In the genomic region with DNA sequence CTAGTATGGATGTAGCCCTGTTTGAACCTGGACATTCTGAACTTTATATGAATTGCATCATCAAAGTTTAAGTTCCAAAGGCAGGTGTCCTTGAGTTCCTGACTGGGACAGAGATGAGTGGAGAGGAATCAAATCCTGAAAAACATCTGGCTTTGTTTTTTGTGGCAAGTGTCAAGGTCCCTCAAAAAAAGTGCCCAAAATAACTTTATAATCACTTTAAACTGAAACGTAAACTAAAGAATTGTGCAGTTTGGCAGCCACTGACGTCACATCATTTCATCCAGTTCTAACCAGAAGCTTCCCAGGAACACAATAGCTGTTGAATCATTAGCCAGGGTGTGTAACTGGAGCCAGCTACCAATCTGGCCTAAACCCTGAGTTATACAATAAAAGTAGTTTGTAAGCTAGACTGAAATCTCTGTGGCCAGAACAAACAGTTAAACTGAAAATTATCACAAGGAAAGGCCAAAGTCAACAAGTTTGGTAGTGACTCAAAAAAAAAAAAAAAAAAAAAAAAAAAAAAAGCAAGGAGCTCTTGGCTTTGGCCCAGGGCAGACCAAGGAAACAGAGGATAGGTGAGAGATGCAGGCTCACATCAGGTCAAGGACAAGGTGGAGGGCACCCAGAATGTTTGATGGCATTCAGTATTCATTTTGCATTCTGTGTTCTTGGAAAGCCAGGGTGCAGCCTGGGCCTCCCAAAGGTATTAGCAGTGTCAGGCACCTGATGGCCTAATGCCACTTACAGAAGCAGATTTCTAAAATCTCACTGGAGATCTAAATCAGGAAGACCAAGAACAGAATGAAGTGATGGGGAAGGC, we compare ENCODE assay signal across 12 cellular contexts.
A peak's percentile ranks its signal among the peaks of the same experiment; 100 is the strongest.
DNase-seq lines count a peak whose midpoint lies in the region; ATAC-seq, FAIRE-seq and TF ChIP-seq lines count a peak whose summit lies in the region.
"Had no signal": no experiment of that assay in that cellular context is flagged by ENCODE, and none has a peak within 500 bp of the region (broad histone marks: within the 10 kb centered on the region; RNA-seq: fewer than 3 reads in every experiment).

No MANE protein-coding gene starts in this region.

- CTCF ChIA-PET in K562 (lab: Yijun Ruan, JAX; ENCODE audit: low intra/inter-chr PET ratio), result no interaction called here

- TF ChIP-seq RAD21 in K562 (CRISPR knock-in tag; conservative IDR thresholded peaks at IDR 0.05 in 1 of 2, IDR thresholded peaks at IDR 0.05 in 1 of 2), result no peak

- no peak for TF ChIP-seq CTCF in K562 (IDR thresholded peaks at IDR 0.05 in 2 of 3, conservative IDR thresholded peaks at IDR 0.05 in 1 of 3; ENCODE audit: insufficient read depth in 2 of 3, low read depth in 1 of 3, low read length in 3 of 3)
- TF ChIP-seq CTCF in transverse colon (IDR thresholded peaks at IDR 0.05), result no peak

- H3K79me2 ChIP-seq in K562 (ENCODE audit: control insufficient read depth, insufficient read depth, low read length), result no peaks in the 10 kb centered on the region

- no peaks in the 10 kb centered on the region for H3K9me3 ChIP-seq in K562 (replicated peaks; ENCODE audit: control insufficient read depth, insufficient read depth, low read depth, low read length)
- no peaks in the 10 kb centered on the region for H3K9me3 ChIP-seq in transverse colon
- H3K9me3 ChIP-seq: neutrophil had no signal

- TF ChIP-seq POLR2A in K562 (conservative IDR thresholded peaks at IDR 0.05), result no peak
- TF ChIP-seq POLR2A in transverse colon (IDR thresholded peaks at IDR 0.05), result no peak

- no peak for TF ChIP-seq EP300 in K562 (IDR thresholded peaks at IDR 0.05; ENCODE audit: low read length)
- no peak for TF ChIP-seq EP300 in transverse colon (IDR thresholded peaks at IDR 0.05; ENCODE audit: low read depth)

- H3K27me3 ChIP-seq in K562 (ENCODE audit: control insufficient read depth in 2 of 2, insufficient read depth in 2 of 2, low read length in 2 of 2), result no peaks in the 10 kb centered on the region
- H3K27me3 ChIP-seq in transverse colon, result no peaks in the 10 kb centered on the region
- H3K27me3 ChIP-seq: neutrophil had no signal

- no peak overlapping the region for H3K9ac ChIP-seq in K562 (ENCODE audit: insufficient read depth in 1 of 2, low read depth in 2 of 2, low read length in 2 of 2)

- H3K9me1 ChIP-seq in K562 (ENCODE audit: control insufficient read depth, insufficient read depth, low read length), result no peaks in the 10 kb centered on the region

- H2AFZ ChIP-seq in K562 (ENCODE audit: low read depth, low read length), result no peak overlapping the region

- intact Hi-C loops in K562 (cut with micrococcal nuclease), result no loop called here
- intact Hi-C loops in transverse colon (cut with DNase I; ENCODE audit: low total_unique reads), result no loop called here

- H3K27ac ChIP-seq in K562 (ENCODE audit: extremely low read depth, low read depth, low read length), result no peak overlapping the region
- peak overlapping the region; percentile 46 to 74 (median 70) for H3K27ac ChIP-seq in transverse colon
- H3K27ac ChIP-seq: neutrophil had no signal

- H3K4me1 ChIP-seq in K562 (replicated peaks in 1 of 2; ENCODE audit: control insufficient read depth in 2 of 2, insufficient read depth in 2 of 2, low read length in 2 of 2), result no peaks in the 10 kb centered on the region
- H3K4me1 ChIP-seq in transverse colon, result peaks cover 0 to 17% (median 10%) of the 10 kb centered on the region in 4 donors

- peak; percentile 39 for DNase-seq in DMS 273 (lab: John Stamatoyannopoulos, UW; ENCODE audit: unreplicated experiment)
- no peak for DNase-seq in DMS 273 treated with DMSO at 0.1 percent for 48 hours (lab: John Stamatoyannopoulos, UW)
- DNase-seq in K562 (ENCODE audit: extremely low read depth in 1 of 4, low spot score in 3 of 4), result no peak
- peak; percentile 89 for DNase-seq in kidney glomerular epithelial cell (lab: John Stamatoyannopoulos, UW)
- DNase-seq in transverse colon, result peak; percentile 56
- no peak for DNase-seq in NCI-H2171 (lab: John Stamatoyannopoulos, UW)
- DNase-seq in SHP77 treated with DMSO at 0.1 percent for 48 hours (lab: John Stamatoyannopoulos, UW), result no peak
- DNase-seq: 8988T; activated naive CD8-positive, alpha-beta T cell treated with anti-CD3 and anti-CD28 coated beads, Interleukin-2, amount 10 ng/mL, durations not matched to agents 7 days and 5 days; Karpas-422 had no signal

- H3K4me3 ChIP-seq in K562, result no peak overlapping the region
- H3K4me3 ChIP-seq in transverse colon, result no peak overlapping the region

- no peaks in the 10 kb centered on the region for H4K20me1 ChIP-seq in K562 (replicated peaks; ENCODE audit: control insufficient read depth, insufficient read depth, low read length)

- H3K4me2 ChIP-seq in K562 (ENCODE audit: insufficient read depth, low read length), result no peak overlapping the region

- no TSS peak for BruUV-seq in K562 (replicated peaks; lab: Mats Ljungman, UMichigan)

- no peak for ATAC-seq in K562
- ATAC-seq in HG03196 (IDR thresholded peaks at IDR 0.05; ENCODE audit: unreplicated experiment), result no peak

- WGBS in K562 (ENCODE audit: insufficient coverage, low coverage, missing lambda C conversion rate), result 4% methylated on average over 2 of the region's 2 CpGs
- 31% methylated on average over 2 of the region's 2 CpGs; no CpG with 5 or more reads in 1 of the 2 donors for WGBS in transverse colon (ENCODE audit: low coverage in 1 of 2), 2 donors

- no peaks in the 10 kb centered on the region for H3K36me3 ChIP-seq in K562 (ENCODE audit: control insufficient read depth, insufficient read depth, low read length)
- no peaks in the 10 kb centered on the region for H3K36me3 ChIP-seq in transverse colon
- H3K36me3 ChIP-seq: neutrophil had no signal

- FAIRE-seq in K562 (lab: Jason Lieb, UNC), result no peak

- in situ Hi-C loops in K562 (cut with MboI) (no loop called here), transverse colon (cut with MboI; ENCODE audit: low pct_ligation_motif_present in 1 of 4, low pct_unique_long_range_greater_than_20kb in 1 of 4, low sequenced_read_pairs in 3 of 4) (no loop called here)

- POLR2A ChIA-PET in K562 (lab: Yijun Ruan, JAX), result no interaction called here

TF ChIP-seq in K562, 482 proteins besides CTCF, POLR2A, EP300 and RAD21:
- TF ChIP-seq, protein P1, sequence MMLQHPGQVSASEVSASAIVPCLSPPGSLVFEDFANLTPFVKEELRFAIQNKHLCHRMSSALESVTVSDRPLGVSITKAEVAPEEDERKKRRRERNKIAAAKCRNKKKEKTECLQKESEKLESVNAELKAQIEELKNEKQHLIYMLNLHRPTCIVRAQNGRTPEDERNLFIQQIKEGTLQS (IDR thresholded peaks at IDR 0.05), result peak; percentile 72
- TF ChIP-seq, protein P1 (CRISPR knock-in tag; conservative IDR thresholded peaks at IDR 0.05), result no peak
- no peak for TF ChIP-seq CEBPG (CRISPR knock-in tag; IDR thresholded peaks at IDR 0.05)
- peak; percentile 49 to 67; a peak in 3 of 4 replicates for TF ChIP-seq CEBPG (tag; conservative IDR thresholded peaks at IDR 0.05 in 1 of 2, IDR thresholded peaks at IDR 0.05 in 1 of 2)
- TF ChIP-seq, protein P2, sequence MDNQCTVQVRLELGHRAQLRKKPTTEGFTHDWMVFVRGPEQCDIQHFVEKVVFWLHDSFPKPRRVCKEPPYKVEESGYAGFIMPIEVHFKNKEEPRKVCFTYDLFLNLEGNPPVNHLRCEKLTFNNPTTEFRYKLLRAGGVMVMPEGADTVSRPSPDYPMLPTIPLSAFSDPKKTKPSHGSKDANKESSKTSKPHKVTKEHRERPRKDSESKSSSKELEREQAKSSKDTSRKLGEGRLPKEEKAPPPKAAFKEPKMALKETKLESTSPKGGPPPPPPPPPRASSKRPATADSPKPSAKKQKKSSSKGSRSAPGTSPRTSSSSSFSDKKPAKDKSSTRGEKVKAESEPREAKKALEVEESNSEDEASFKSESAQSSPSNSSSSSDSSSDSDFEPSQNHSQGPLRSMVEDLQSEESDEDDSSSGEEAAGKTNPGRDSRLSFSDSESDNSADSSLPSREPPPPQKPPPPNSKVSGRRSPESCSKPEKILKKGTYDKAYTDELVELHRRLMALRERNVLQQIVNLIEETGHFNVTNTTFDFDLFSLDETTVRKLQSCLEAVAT (IDR thresholded peaks at IDR 0.05), result no peak
- TF ChIP-seq CEBPB (tag; IDR thresholded peaks at IDR 0.05), result peak; percentile 31; the same call in 1 of the 2 replicates

Comparison
In these comparisons a context has a peak if more than half of its experiments do, and no peak if none do; other contexts are left out.
1. DNase-seq: peak in DMS 273 (single experiment), kidney glomerular epithelial cell (single experiment) and transverse colon (single experiment); none in DMS 273 treated with DMSO at 0.1 percent for 48 hours (single experiment), K562 (0 of 4), NCI-H2171 (single experiment) and SHP77 treated with DMSO at 0.1 percent for 48 hours (single experiment).